1 cellular context compared by ENCODE assay signal in the genomic region with DNA sequence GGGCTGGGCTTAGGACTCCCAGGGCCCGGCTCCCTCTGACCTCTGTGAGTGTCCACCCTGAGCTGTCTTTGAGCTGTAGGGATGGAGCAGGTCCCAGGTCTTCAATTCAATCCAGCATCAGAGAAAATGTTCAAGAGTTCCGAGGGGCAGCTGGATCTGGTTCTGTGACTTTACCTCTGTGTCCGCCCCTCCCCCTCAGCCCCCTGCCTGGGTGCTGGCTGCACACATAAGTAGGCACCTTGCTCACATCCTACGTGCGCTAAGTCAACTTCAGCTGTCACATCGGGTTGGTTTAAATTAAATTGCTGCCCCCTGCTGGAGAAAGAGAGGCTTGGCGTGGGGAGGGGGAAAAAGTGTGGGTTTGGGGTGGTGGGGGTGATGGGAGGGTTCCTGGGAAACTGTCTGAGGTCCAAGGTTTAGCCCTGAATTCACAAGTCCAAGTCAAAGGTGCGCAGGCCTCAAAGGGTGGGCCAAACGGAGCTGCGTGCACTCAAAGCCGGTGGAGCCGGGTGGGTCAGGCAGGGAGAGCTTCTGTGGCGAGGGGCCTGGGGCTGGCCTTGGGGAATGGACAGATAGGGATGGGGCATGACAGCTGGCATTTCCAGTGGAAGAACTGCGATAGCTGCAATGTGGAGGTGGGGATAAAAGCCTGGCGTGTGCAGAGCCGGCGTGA.
A peak's percentile ranks its signal among the peaks of the same experiment; 100 is the strongest.
TF ChIP-seq lines count a peak whose summit lies in the region.

No MANE protein-coding gene starts in this region.

TF ChIP-seq in GM12878, 131 proteins besides CTCF, POLR2A, EP300 and RAD21 (continued from another document):
- TF ChIP-seq PBX3 (IDR thresholded peaks at IDR 0.05; ENCODE audit: insufficient replicate concordance, low read depth, low read length) (no peak), TCF7 (IDR thresholded peaks at IDR 0.05; ENCODE audit: borderline replicate concordance) (no peak), MLLT1 (IDR thresholded peaks at IDR 0.05) (no peak), SMC3 (IDR thresholded peaks at IDR 0.05; ENCODE audit: borderline replicate concordance, low read length) (peak; percentile 17; the same call in 1 of the 2 replicates), EZH2 (IDR thresholded peaks at IDR 0.05; ENCODE audit: borderline replicate concordance, control insufficient read depth, low read depth, low read length) (no peak)
- TF ChIP-seq, protein P1, sequence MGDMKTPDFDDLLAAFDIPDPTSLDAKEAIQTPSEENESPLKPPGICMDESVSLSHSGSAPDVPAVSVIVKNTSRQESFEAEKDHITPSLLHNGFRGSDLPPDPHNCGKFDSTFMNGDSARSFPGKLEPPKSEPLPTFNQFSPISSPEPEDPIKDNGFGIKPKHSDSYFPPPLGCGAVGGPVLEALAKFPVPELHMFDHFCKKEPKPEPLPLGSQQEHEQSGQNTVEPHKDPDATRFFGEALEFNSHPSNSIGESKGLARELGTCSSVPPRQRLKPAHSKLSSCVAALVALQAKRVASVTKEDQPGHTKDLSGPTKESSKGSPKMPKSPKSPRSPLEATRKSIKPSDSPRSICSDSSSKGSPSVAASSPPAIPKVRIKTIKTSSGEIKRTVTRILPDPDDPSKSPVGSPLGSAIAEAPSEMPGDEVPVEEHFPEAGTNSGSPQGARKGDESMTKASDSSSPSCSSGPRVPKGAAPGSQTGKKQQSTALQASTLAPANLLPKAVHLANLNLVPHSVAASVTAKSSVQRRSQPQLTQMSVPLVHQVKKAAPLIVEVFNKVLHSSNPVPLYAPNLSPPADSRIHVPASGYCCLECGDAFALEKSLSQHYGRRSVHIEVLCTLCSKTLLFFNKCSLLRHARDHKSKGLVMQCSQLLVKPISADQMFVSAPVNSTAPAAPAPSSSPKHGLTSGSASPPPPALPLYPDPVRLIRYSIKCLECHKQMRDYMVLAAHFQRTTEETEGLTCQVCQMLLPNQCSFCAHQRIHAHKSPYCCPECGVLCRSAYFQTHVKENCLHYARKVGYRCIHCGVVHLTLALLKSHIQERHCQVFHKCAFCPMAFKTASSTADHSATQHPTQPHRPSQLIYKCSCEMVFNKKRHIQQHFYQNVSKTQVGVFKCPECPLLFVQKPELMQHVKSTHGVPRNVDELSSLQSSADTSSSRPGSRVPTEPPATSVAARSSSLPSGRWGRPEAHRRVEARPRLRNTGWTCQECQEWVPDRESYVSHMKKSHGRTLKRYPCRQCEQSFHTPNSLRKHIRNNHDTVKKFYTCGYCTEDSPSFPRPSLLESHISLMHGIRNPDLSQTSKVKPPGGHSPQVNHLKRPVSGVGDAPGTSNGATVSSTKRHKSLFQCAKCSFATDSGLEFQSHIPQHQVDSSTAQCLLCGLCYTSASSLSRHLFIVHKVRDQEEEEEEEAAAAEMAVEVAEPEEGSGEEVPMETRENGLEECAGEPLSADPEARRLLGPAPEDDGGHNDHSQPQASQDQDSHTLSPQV (IDR thresholded peaks at IDR 0.05), result no peak
